In the genomic region with DNA sequence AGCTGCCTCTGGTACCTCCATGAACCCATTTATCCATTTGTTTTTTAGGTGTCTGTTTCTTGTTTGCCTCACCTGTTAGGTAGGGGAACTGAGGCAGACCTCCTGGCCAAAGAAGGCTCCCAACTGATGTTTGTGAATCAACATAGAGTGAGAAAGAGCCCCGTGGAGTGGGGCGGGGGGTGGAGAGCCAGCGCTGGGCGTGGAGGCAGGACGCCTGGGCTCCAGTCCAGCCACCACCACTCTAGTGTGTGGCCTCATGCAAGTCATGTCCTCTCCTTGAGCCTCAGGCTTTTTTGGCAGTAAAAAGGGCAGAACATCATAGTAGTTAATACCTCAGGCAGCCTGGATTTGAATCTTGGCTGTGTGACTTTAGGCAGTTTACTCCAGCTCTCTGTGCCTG, we compare ENCODE assay signal across 1 cellular context.
TF ChIP-seq lines count a peak whose summit lies in the region.

No MANE protein-coding gene starts in this region.

TF ChIP-seq in HepG2, 621 proteins besides CTCF, POLR2A, EP300 and RAD21:
- TF ChIP-seq TAF15 (IDR thresholded peaks at IDR 0.05; ENCODE audit: low read depth, low read length, poor library complexity, severe bottlenecking) (no peak), ISL2 (CRISPR knock-in tag; IDR thresholded peaks at IDR 0.05) (no peak), ZNF768 (CRISPR knock-in tag; IDR thresholded peaks at IDR 0.05) (peak; percentile 34)
